In genomic region chrX:122268353-122268752, GRCh38 we compare ENCODE assay signal across 8 cellular contexts.
"Had no signal": no experiment of that assay in that cellular context is flagged by ENCODE, and none has a peak within 500 bp of the region (broad histone marks: within the 10 kb centered on the region; RNA-seq: fewer than 3 reads in every experiment).

No MANE protein-coding gene starts in this region.

- H3K9ac ChIP-seq: GM23248 had no signal

- H3K4me1 ChIP-seq: HAP-1 had no signal

- H2AFZ ChIP-seq: GM23248 had no signal

- H3K4me3 ChIP-seq: GM23248, HAP-1, K562 had no signal

- H3K36me3 ChIP-seq: HAP-1 had no signal

- DNase-seq: GM23248, GOT3, H7, IMR-90 had no signal

- FAIRE-seq: HTR-8/SVneo, K562 had no signal

- H3K9me3 ChIP-seq: HAP-1 had no signal

- H3K27ac ChIP-seq: GM23248 had no signal

- ATAC-seq: HCT116, K562 had no signal
